8 cellular contexts compared by ENCODE assay signal in genomic region chr2:19361325-19361990, GRCh38. TPM values are rescaled to one million over a fixed set of nuclear protein-coding genes. Genes with fewer than 3 reads are reported as not detected.
DNase-seq lines count a peak whose midpoint lies in the region; ATAC-seq, FAIRE-seq and TF ChIP-seq lines count a peak whose summit lies in the region.

No MANE protein-coding gene starts in this region.

- H2BK5ac ChIP-seq in H9 (ENCODE audit: insufficient read length, low read length) = no peak overlapping the region

- no peak overlapping the region for H2BK15ac ChIP-seq in H9 (ENCODE audit: low read depth, low read length)

- H3T11ph ChIP-seq in H9 (ENCODE audit: low read length) = no peak overlapping the region

- no peaks in the 10 kb centered on the region for H3K36me3 Mint-ChIP-seq in H9 (ENCODE audit: insufficient read depth in 1 of 3, low read depth in 3 of 3)
- H3K36me3 Mint-ChIP-seq in stimulated activated naive B cell treated with anti-CD40 and anti-IgM and Interleukin-4, amounts not matched to agents 10 μg/mL and 1 μg/mL and 100 μg/mL, for 72 hours = no peaks in the 10 kb centered on the region

- peaks cover 99% of the 10 kb centered on the region for H3K27me3 Mint-ChIP-seq in H9 (ENCODE audit: low read depth)
- peaks cover 48 to 52% of the 10 kb centered on the region in 2 donors for H3K27me3 Mint-ChIP-seq in stimulated activated naive B cell treated with anti-CD40 and anti-IgM and Interleukin-4, amounts not matched to agents 10 μg/mL and 1 μg/mL and 100 μg/mL, for 72 hours

- no peak overlapping the region for H3K9ac ChIP-seq in H9 (ENCODE audit: extremely low read depth, insufficient read length, low read length)
- H3K9ac ChIP-seq in kidney (ENCODE audit: low read length in 2 of 2) = no peak overlapping the region

- H2BK20ac ChIP-seq in H9 (ENCODE audit: low read depth, low read length, poor library complexity, severe bottlenecking) = no peak overlapping the region

- intact Hi-C loops in kidney (cut with DNase I) = loop anchor here (10.0 kb wide), 1 partner anchor 503 kb away; no protein-coding TSS in a partner anchor

- H3K18ac ChIP-seq in H9 (ENCODE audit: insufficient read length, low read depth, low read length) = no peak overlapping the region

- no peaks in the 10 kb centered on the region; a peak in 1 of 5 replicates for H3K9me3 Mint-ChIP-seq in H9
- no peaks in the 10 kb centered on the region for H3K9me3 Mint-ChIP-seq in stimulated activated naive B cell treated with anti-CD40 and anti-IgM and Interleukin-4, amounts not matched to agents 10 μg/mL and 1 μg/mL and 100 μg/mL, for 72 hours

- H2BK12ac ChIP-seq in H9 (ENCODE audit: insufficient read length, low read depth, low read length) = no peak overlapping the region

- H3K56ac ChIP-seq in H9 (ENCODE audit: insufficient read length, low read depth, low read length) = no peak overlapping the region

- no peak overlapping the region for H2BK120ac ChIP-seq in H9 (ENCODE audit: low read depth, low read length, poor library complexity, severe bottlenecking)

- TF ChIP-seq CTCF in H9 (conservative IDR thresholded peaks at IDR 0.05) (no peak), kidney (IDR thresholded peaks at IDR 0.05; ENCODE audit: borderline replicate concordance, extremely low read depth, insufficient read depth) (no peak), BE2C (IDR thresholded peaks at IDR 0.05; ENCODE audit: low read depth, low read length) (no peak)

- no peak overlapping the region for H3K23ac ChIP-seq in H9 (ENCODE audit: insufficient read length, low read depth, low read length)

- FAIRE-seq in kidney (lab: Jason Lieb, UNC) = no peak

- H3K27ac ChIP-seq in H9 (ENCODE audit: insufficient read length, low read depth, low read length) = no peak overlapping the region
- no peak overlapping the region for H3K27ac ChIP-seq in kidney (ENCODE audit: low read depth in 2 of 2, low read length in 2 of 2)

- H2AK5ac ChIP-seq in H9 (ENCODE audit: insufficient read length, low read length) = no peak overlapping the region

- H3K36me3 ChIP-seq in kidney (ENCODE audit: control insufficient read depth in 1 of 2, insufficient read depth in 2 of 2, low read length in 2 of 2) (no peaks in the 10 kb centered on the region), BE2C (no peaks in the 10 kb centered on the region)

- H3K79me1 ChIP-seq in H9 (ENCODE audit: insufficient read depth, low read depth, low read length, poor library complexity, severe bottlenecking) = no peaks in the 10 kb centered on the region

- peak overlapping the region; percentile 64 for H3K4me2 ChIP-seq in H9 (ENCODE audit: insufficient read depth, insufficient read length, low read length)

- H3K4ac ChIP-seq in H9 (ENCODE audit: low read depth, low read length) = no peak overlapping the region

- peaks cover 81% of the 10 kb centered on the region for H3K27me3 ChIP-seq in H9 (ENCODE audit: insufficient read depth, low read length)
- peaks cover 86% of the 10 kb centered on the region for H3K27me3 ChIP-seq in BE2C

- peak overlapping the region; percentile 45 to 79 for H3K4me3 Mint-ChIP-seq in H9
- H3K4me3 Mint-ChIP-seq in stimulated activated naive B cell treated with anti-CD40 and anti-IgM and Interleukin-4, amounts not matched to agents 10 μg/mL and 1 μg/mL and 100 μg/mL, for 72 hours = peak overlapping the region; percentile 92 to 93

- no CpG with 5 or more reads among the region's 51 CpGs for WGBS in H9 (ENCODE audit: extremely low coverage, insufficient read length, low lambda C conversion rate)

- peaks cover 34 to 41% of the 10 kb centered on the region in 2 experiments for H3K4me1 Mint-ChIP-seq in H9
- peaks cover 34 to 61% of the 10 kb centered on the region in 2 donors for H3K4me1 Mint-ChIP-seq in stimulated activated naive B cell treated with anti-CD40 and anti-IgM and Interleukin-4, amounts not matched to agents 10 μg/mL and 1 μg/mL and 100 μg/mL, for 72 hours

- no peak overlapping the region for H3K14ac ChIP-seq in H9 (ENCODE audit: insufficient read depth, low read length)

- H3K9me3 ChIP-seq in H9 (ENCODE audit: control insufficient read depth, low read depth, low read length) (no peaks in the 10 kb centered on the region), kidney (ENCODE audit: control insufficient read depth in 1 of 2, low read length in 2 of 2) (no peaks in the 10 kb centered on the region), BE2C (no peaks in the 10 kb centered on the region; the same call in 1 of the 2 replicates)

- peak; percentile 56 for DNase-seq in H9
- peak; percentile 58 for DNase-seq in astrocyte of the hippocampus (ENCODE audit: low read depth, low spot score)
- DNase-seq in kidney = peak; percentile 79
- DNase-seq in stimulated activated naive B cell treated with anti-CD40 and anti-IgM and Interleukin-4, amounts not matched to agents 10 μg/mL and 1 μg/mL and 100 μg/mL, for 72 hours = no peak
- no peak for DNase-seq in NCI-H128 (lab: John Stamatoyannopoulos, UW; ENCODE audit: unreplicated experiment)
- DNase-seq in BE2C = no peak

- no peaks in the 10 kb centered on the region for H4K20me1 ChIP-seq in H9 (ENCODE audit: control insufficient read depth, insufficient read depth, insufficient read length)

- H3K4me3 ChIP-seq in kidney (ENCODE audit: low read length in 2 of 2) (peak overlapping the region; percentile 89 to 99), BE2C (ENCODE audit: low read depth, low read length) (no peak overlapping the region)

- H4K91ac ChIP-seq in H9 (ENCODE audit: insufficient read length, low read depth, low read length) = no peak overlapping the region

- no peak overlapping the region for H3K27ac Mint-ChIP-seq in H9
- H3K27ac Mint-ChIP-seq in stimulated activated naive B cell treated with anti-CD40 and anti-IgM and Interleukin-4, amounts not matched to agents 10 μg/mL and 1 μg/mL and 100 μg/mL, for 72 hours = peak overlapping the region; percentile 71

- H3K23me2 ChIP-seq in H9 (ENCODE audit: insufficient read length, low read depth, low read length, poor library complexity, severe bottlenecking) = peaks cover 24% of the 10 kb centered on the region

- no peaks in the 10 kb centered on the region for H3K79me2 ChIP-seq in H9 (ENCODE audit: insufficient read depth, low read length)

- no peak for TF ChIP-seq POLR2A in GM18505 (IDR thresholded peaks at IDR 0.05; ENCODE audit: borderline replicate concordance, extremely low read depth, insufficient read depth, insufficient read length)

- H4K5ac ChIP-seq in H9 (ENCODE audit: insufficient read length, low read depth, low read length) = no peak overlapping the region

- peak in 1 of 2 donors; percentile 23 for ATAC-seq in stimulated activated naive B cell treated with anti-CD40 and anti-IgM and Interleukin-4, amounts not matched to agents 10 μg/mL and 1 μg/mL and 100 μg/mL, for 72 hours (replicated peaks)
- ATAC-seq in HG03378 (IDR thresholded peaks at IDR 0.05; ENCODE audit: unreplicated experiment) (no peak), GM18505 (IDR thresholded peaks at IDR 0.05; ENCODE audit: unreplicated experiment) (no peak)

- H4K8ac ChIP-seq in H9 (replicated peaks; ENCODE audit: insufficient read length, low read depth, low read length) = no peak overlapping the region

- H3K4me1 ChIP-seq in H9 (ENCODE audit: insufficient read depth, low read length) (no peaks in the 10 kb centered on the region; the same call in 1 of the 2 replicates), kidney (ENCODE audit: control insufficient read depth in 1 of 2, insufficient read depth in 1 of 2, low read depth in 1 of 2, low read length in 2 of 2) (peaks cover 10 to 23% of the 10 kb centered on the region in 2 donors), BE2C (no peaks in the 10 kb centered on the region)

- H2AFZ ChIP-seq in H9 (ENCODE audit: low read length) = no peak overlapping the region

RNA-seq across cellular contexts. Expression of gene OSR1, which starts 3.0 kb away (rescaled TPM):
- total RNA-seq in H9 (2021) (0.24 and 0.35 TPM in 2 replicates), kidney (1.6 TPM)
- 0.99 TPM for polyA plus RNA-seq in kidney (ENCODE audit: insufficient read depth, low read depth, low replicate concordance)
- not detected for polyA plus RNA-seq in BE2C (2012; ENCODE audit: insufficient read depth, insufficient read length, low read depth)

Comparison
In these comparisons a context has a peak if more than half of its experiments do, and no peak if none do; other contexts are left out.
1. DNase-seq: peak in H9 (single experiment), astrocyte of the hippocampus (single experiment) and kidney (single experiment); none in stimulated activated naive B cell treated with anti-CD40 and anti-IgM and Interleukin-4, amounts not matched to agents 10 μg/mL and 1 μg/mL and 100 μg/mL, for 72 hours (single experiment), NCI-H128 (single experiment) and BE2C (single experiment).